In the genomic region with DNA sequence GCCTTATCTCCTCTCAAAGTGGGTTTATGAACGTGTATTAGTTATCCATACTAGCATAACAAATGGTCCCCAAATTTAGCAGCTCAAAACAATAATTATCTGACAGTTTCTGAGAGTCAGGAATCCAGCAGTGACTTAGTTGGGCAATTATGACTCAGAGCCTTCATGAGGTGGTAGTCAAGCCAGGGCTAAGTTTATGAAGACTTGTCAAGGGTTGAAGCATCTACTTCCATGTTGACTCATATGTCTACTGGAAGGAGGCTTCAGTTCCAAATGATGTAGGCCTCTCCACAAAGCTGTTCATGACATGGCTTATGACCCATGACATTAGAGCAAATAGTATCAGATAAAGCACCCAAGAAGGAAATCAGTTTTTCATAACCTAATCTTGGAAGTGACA, we compare ENCODE assay signal across 12 cellular contexts.
DNase-seq lines count a peak whose midpoint lies in the region; ATAC-seq, FAIRE-seq and TF ChIP-seq lines count a peak whose summit lies in the region.
"Had no signal": no experiment of that assay in that cellular context is flagged by ENCODE, and none has a peak within 500 bp of the region (broad histone marks: within the 10 kb centered on the region; RNA-seq: fewer than 3 reads in every experiment).

No MANE protein-coding gene starts in this region.

- no peaks in the 10 kb centered on the region for H3K27me3 Mint-ChIP-seq in CD4-positive, alpha-beta T cell

- no peaks in the 10 kb centered on the region for H3K79me2 ChIP-seq in K562 (ENCODE audit: control insufficient read depth, insufficient read depth, low read length)

- 6% methylated on average over 1 of the region's 1 CpG for WGBS in K562 (ENCODE audit: insufficient coverage, low coverage, missing lambda C conversion rate)
- WGBS in aorta, 2 donors = 64 to 72% methylated on average over 1 of the region's 1 CpG

- intact Hi-C loops in K562 (cut with micrococcal nuclease) = no loop called here
- intact Hi-C loops in CD4-positive, alpha-beta T cell (cut with DNase I, micrococcal nuclease) = no loop called here
- intact Hi-C loops in aorta (cut with DNase I) = no loop called here

- H2AFZ ChIP-seq in K562 (ENCODE audit: low read depth, low read length) = no peak overlapping the region

- no peaks in the 10 kb centered on the region for H3K9me1 ChIP-seq in K562 (ENCODE audit: control insufficient read depth, insufficient read depth, low read length)

- POLR2A ChIA-PET in K562 (lab: Yijun Ruan, JAX) = no interaction called here
- POLR2A ChIA-PET in CD4-positive, alpha-beta T cell (lab: Charles Lee) = no interaction called here

- no peak overlapping the region for H3K4me3 Mint-ChIP-seq in CD4-positive, alpha-beta T cell

- TF ChIP-seq CTCF in K562 (IDR thresholded peaks at IDR 0.05 in 2 of 3, conservative IDR thresholded peaks at IDR 0.05 in 1 of 3; ENCODE audit: insufficient read depth in 2 of 3, low read depth in 1 of 3, low read length in 3 of 3) = no peak
- no peak for TF ChIP-seq CTCF in CD4-positive, alpha-beta T cell (IDR thresholded peaks at IDR 0.05)

- no peaks in the 10 kb centered on the region for H3K36me3 ChIP-seq in K562 (ENCODE audit: control insufficient read depth, insufficient read depth, low read length)
- no peaks in the 10 kb centered on the region for H3K36me3 ChIP-seq in aorta (ENCODE audit: control insufficient read depth in 1 of 2, insufficient read depth in 2 of 2, low read length in 1 of 2)

- H3K9ac ChIP-seq in K562 (ENCODE audit: insufficient read depth in 1 of 2, low read depth in 2 of 2, low read length in 2 of 2) = no peak overlapping the region

- H3K4me1 ChIP-seq in K562 (replicated peaks in 1 of 2; ENCODE audit: control insufficient read depth in 2 of 2, insufficient read depth in 2 of 2, low read length in 2 of 2) (no peaks in the 10 kb centered on the region), aorta (ENCODE audit: control insufficient read depth in 1 of 2, insufficient read depth in 2 of 2, low read length in 2 of 2) (no peaks in the 10 kb centered on the region)

- H3K27me3 ChIP-seq in K562 (ENCODE audit: control insufficient read depth in 2 of 2, insufficient read depth in 2 of 2, low read length in 2 of 2) = 0 out of 5 replicates have a peak, but pooled peaks cover 0 to 7% of the 10 kb centered on the region in 2 experiments
- H3K27me3 ChIP-seq in CD4-positive, alpha-beta T cell (ENCODE audit: control insufficient read depth, insufficient read depth, low read length) = no peaks in the 10 kb centered on the region
- no peaks in the 10 kb centered on the region for H3K27me3 ChIP-seq in aorta (ENCODE audit: control insufficient read depth in 1 of 2, insufficient read depth in 2 of 2, low read length in 1 of 2)

- H3K27ac ChIP-seq in K562 (ENCODE audit: extremely low read depth, low read depth, low read length) (no peak overlapping the region), aorta (ENCODE audit: low read depth in 1 of 2, low read length in 2 of 2) (no peak overlapping the region)
- no peak overlapping the region for H3K27ac ChIP-seq in CD4-positive, alpha-beta T cell (ENCODE audit: low read depth, low read length)
- H3K27ac ChIP-seq: skin epidermis had no signal

- CTCF ChIA-PET in K562 (lab: Yijun Ruan, JAX; ENCODE audit: low intra/inter-chr PET ratio) = no interaction called here
- CTCF ChIA-PET in CD4-positive, alpha-beta T cell (lab: Charles Lee) = no interaction called here

- H3K9me3 Mint-ChIP-seq in CD4-positive, alpha-beta T cell = no peaks in the 10 kb centered on the region

- no peak for FAIRE-seq in K562 (lab: Jason Lieb, UNC)

- in situ Hi-C loops in K562 (cut with MboI) = no loop called here

- TF ChIP-seq EP300 in K562 (IDR thresholded peaks at IDR 0.05; ENCODE audit: low read length) = no peak

- no peak overlapping the region for H3K4me2 ChIP-seq in K562 (ENCODE audit: insufficient read depth, low read length)

- H3K36me3 Mint-ChIP-seq in CD4-positive, alpha-beta T cell (ENCODE audit: low read depth) = no peaks in the 10 kb centered on the region

- BruUV-seq in K562 (replicated peaks; lab: Mats Ljungman, UMichigan) = no TSS peak

- ATAC-seq in HG03135 (IDR thresholded peaks at IDR 0.05; ENCODE audit: unreplicated experiment) (peak; percentile 95), K562 (no peak), aorta (ENCODE audit: low FRiP score) (no peak)
- ATAC-seq in CD4-positive, alpha-beta T cell (ENCODE audit: poor library complexity) = no peak

- H3K4me3 ChIP-seq in K562 (no peak overlapping the region), aorta (ENCODE audit: low read length in 2 of 2) (no peak overlapping the region)
- H3K4me3 ChIP-seq: skin epidermis had no signal

- no peak for TF ChIP-seq RAD21 in K562 (CRISPR knock-in tag; conservative IDR thresholded peaks at IDR 0.05 in 1 of 2, IDR thresholded peaks at IDR 0.05 in 1 of 2)

- DNase-seq in DMS53 (lab: John Stamatoyannopoulos, UW) = peak; percentile 74
- DNase-seq in GM19238 (ENCODE audit: insufficient read length, low spot score) = peak; percentile 7
- DNase-seq in K562 (ENCODE audit: extremely low read depth in 1 of 4, low spot score in 3 of 4) = peak in 1 of 4 experiments; percentile 9
- no peak for DNase-seq in CD4-positive, alpha-beta T cell
- no peak for DNase-seq in aorta
- DNase-seq in central memory CD4-positive, alpha-beta T cell = no peak
- no peak for DNase-seq in NCI-H187 (lab: John Stamatoyannopoulos, UW)
- DNase-seq: activated CD4-positive, alpha-beta T cell treated with anti-CD3 and anti-CD28 coated beads, Interleukin-2, amount 50 U/mL, for 1 hour; GF-D8; NCI-H2081 treated with DMSO at 0.1 percent for 48 hours had no signal

- H3K9me3 ChIP-seq in K562 (replicated peaks; ENCODE audit: control insufficient read depth, insufficient read depth, low read depth, low read length) (no peaks in the 10 kb centered on the region), aorta (ENCODE audit: control insufficient read depth, low read length) (no peaks in the 10 kb centered on the region)
- H3K9me3 ChIP-seq in CD4-positive, alpha-beta T cell (ENCODE audit: control insufficient read depth, low read length) = no peaks in the 10 kb centered on the region

- H3K4me1 Mint-ChIP-seq in CD4-positive, alpha-beta T cell (ENCODE audit: low read depth) = no peaks in the 10 kb centered on the region

- no peak for TF ChIP-seq POLR2A in K562 (conservative IDR thresholded peaks at IDR 0.05)

- no peaks in the 10 kb centered on the region for H4K20me1 ChIP-seq in K562 (replicated peaks; ENCODE audit: control insufficient read depth, insufficient read depth, low read length)

- no peak overlapping the region for H3K27ac Mint-ChIP-seq in CD4-positive, alpha-beta T cell

TF ChIP-seq in K562, 482 proteins besides CTCF, POLR2A, EP300 and RAD21 (continues in another document):
- TF ChIP-seq CEBPG (CRISPR knock-in tag; IDR thresholded peaks at IDR 0.05) (no peak), CEBPG (tag; conservative IDR thresholded peaks at IDR 0.05 in 1 of 2, IDR thresholded peaks at IDR 0.05 in 1 of 2) (peak in 1 of 2 experiments; percentile 48; a peak in 2 of 4 replicates), MCM2 (IDR thresholded peaks at IDR 0.05; ENCODE audit: low read depth) (no peak)
- TF ChIP-seq, protein P1, sequence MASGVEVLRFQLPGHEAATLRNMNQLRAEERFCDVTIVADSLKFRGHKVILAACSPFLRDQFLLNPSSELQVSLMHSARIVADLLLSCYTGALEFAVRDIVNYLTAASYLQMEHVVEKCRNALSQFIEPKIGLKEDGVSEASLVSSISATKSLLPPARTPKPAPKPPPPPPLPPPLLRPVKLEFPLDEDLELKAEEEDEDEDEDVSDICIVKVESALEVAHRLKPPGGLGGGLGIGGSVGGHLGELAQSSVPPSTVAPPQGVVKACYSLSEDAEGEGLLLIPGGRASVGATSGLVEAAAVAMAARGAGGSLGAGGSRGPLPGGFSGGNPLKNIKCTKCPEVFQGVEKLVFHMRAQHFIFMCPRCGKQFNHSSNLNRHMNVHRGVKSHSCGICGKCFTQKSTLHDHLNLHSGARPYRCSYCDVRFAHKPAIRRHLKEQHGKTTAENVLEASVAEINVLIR (CRISPR knock-in tag; IDR thresholded peaks at IDR 0.05) = no peak
- TF ChIP-seq, protein P2, sequence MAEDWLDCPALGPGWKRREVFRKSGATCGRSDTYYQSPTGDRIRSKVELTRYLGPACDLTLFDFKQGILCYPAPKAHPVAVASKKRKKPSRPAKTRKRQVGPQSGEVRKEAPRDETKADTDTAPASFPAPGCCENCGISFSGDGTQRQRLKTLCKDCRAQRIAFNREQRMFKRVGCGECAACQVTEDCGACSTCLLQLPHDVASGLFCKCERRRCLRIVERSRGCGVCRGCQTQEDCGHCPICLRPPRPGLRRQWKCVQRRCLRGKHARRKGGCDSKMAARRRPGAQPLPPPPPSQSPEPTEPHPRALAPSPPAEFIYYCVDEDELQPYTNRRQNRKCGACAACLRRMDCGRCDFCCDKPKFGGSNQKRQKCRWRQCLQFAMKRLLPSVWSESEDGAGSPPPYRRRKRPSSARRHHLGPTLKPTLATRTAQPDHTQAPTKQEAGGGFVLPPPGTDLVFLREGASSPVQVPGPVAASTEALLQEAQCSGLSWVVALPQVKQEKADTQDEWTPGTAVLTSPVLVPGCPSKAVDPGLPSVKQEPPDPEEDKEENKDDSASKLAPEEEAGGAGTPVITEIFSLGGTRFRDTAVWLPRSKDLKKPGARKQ (CRISPR knock-in tag; IDR thresholded peaks at IDR 0.05) = no peak

Comparison
In these comparisons a context has a peak if more than half of its experiments do, and no peak if none do; other contexts are left out.
1. DNase-seq: peak in DMS53 (single experiment) and GM19238 (single experiment); none in CD4-positive, alpha-beta T cell (0 of 10), aorta (0 of 2), central memory CD4-positive, alpha-beta T cell (single experiment) and NCI-H187 (0 of 2).